1 cellular context compared by ENCODE assay signal in genomic region chr5:37840036-37840909, GRCh38.
A peak's percentile ranks its signal among the peaks of the same experiment; 100 is the strongest.
TF ChIP-seq lines count a peak whose summit lies in the region.

GDNF (minus strand) TSS chr5:37840041; CDS start chr5:37834796, 5,245 bp downstream.

TF ChIP-seq in HepG2, 621 proteins besides CTCF, POLR2A, EP300 and RAD21 (continued from another document and continues in another):
- TF ChIP-seq REST (IDR thresholded peaks at IDR 0.05; ENCODE audit: borderline replicate concordance in 1 of 2, low read depth in 1 of 2, low read length in 2 of 2) (no peak), STAT5B (CRISPR knock-in tag; IDR thresholded peaks at IDR 0.05) (no peak), ZNF746 (CRISPR knock-in tag; IDR thresholded peaks at IDR 0.05) (peak; percentile 35; the same call in 1 of the 2 replicates), CBX1 (IDR thresholded peaks at IDR 0.05; ENCODE audit: low read depth) (no peak), AKAP8 (CRISPR knock-in tag; IDR thresholded peaks at IDR 0.05) (no peak), ZNF577 (CRISPR knock-in tag; IDR thresholded peaks at IDR 0.05; ENCODE audit: borderline replicate concordance, low read depth) (no peak), ZNF510 (CRISPR knock-in tag; IDR thresholded peaks at IDR 0.05; ENCODE audit: low read depth) (no peak), IKZF4 (CRISPR knock-in tag; IDR thresholded peaks at IDR 0.05; ENCODE audit: borderline replicate concordance, low read depth, not compliant biosample characterization) (peak; percentile 76), ZNF850 (CRISPR knock-in tag; conservative IDR thresholded peaks at IDR 0.05) (no peak), RBAK (CRISPR knock-in tag; IDR thresholded peaks at IDR 0.05) (no peak), ARID5B (CRISPR knock-in tag; IDR thresholded peaks at IDR 0.05) (no peak; the same call in 1 of the 2 replicates), TEAD2 (CRISPR knock-in tag; IDR thresholded peaks at IDR 0.05) (peak; percentile 77; the same call in 1 of the 2 replicates), FOXP4 (CRISPR knock-in tag; IDR thresholded peaks at IDR 0.05) (no peak; the same call in 1 of the 2 replicates), ZNF605 (CRISPR knock-in tag; IDR thresholded peaks at IDR 0.05) (no peak), IRX3 (CRISPR knock-in tag; IDR thresholded peaks at IDR 0.05; ENCODE audit: borderline replicate concordance, low read depth) (no peak), ZNF33B (CRISPR knock-in tag; IDR thresholded peaks at IDR 0.05) (0 out of 2 replicates have a peak, but pooled peaks have one; percentile 58), ZNF891 (CRISPR knock-in tag; IDR thresholded peaks at IDR 0.05) (peak; percentile 79; the same call in 1 of the 2 replicates), ZNF644 (CRISPR knock-in tag; IDR thresholded peaks at IDR 0.05; ENCODE audit: low read depth) (no peak), ATRX (CRISPR knock-in tag; IDR thresholded peaks at IDR 0.05; ENCODE audit: borderline replicate concordance) (no peak), PCBP2 (optimal IDR thresholded peaks at IDR 0.05; ENCODE audit: low read depth, low read length, poor library complexity, severe bottlenecking) (no peak), ZNF10 (CRISPR knock-in tag; IDR thresholded peaks at IDR 0.05; ENCODE audit: borderline replicate concordance, low read depth) (no peak), ZNF143 (CRISPR knock-in tag; IDR thresholded peaks at IDR 0.05) (0 out of 2 replicates have a peak, but pooled peaks have one; percentile 48), ZNF280B (CRISPR knock-in tag; IDR thresholded peaks at IDR 0.05; ENCODE audit: borderline replicate concordance) (no peak), ZEB1 (IDR thresholded peaks at IDR 0.05; ENCODE audit: insufficient replicate concordance, low read depth) (no peak), PRDM4 (CRISPR knock-in tag; IDR thresholded peaks at IDR 0.05; ENCODE audit: borderline replicate concordance) (no peak), HNRNPH1 (optimal IDR thresholded peaks at IDR 0.05; ENCODE audit: low read depth, low read length) (no peak), PCBP1 (IDR thresholded peaks at IDR 0.05; ENCODE audit: borderline replicate concordance, low read depth, low read length) (no peak)
- TF ChIP-seq, protein P1, sequence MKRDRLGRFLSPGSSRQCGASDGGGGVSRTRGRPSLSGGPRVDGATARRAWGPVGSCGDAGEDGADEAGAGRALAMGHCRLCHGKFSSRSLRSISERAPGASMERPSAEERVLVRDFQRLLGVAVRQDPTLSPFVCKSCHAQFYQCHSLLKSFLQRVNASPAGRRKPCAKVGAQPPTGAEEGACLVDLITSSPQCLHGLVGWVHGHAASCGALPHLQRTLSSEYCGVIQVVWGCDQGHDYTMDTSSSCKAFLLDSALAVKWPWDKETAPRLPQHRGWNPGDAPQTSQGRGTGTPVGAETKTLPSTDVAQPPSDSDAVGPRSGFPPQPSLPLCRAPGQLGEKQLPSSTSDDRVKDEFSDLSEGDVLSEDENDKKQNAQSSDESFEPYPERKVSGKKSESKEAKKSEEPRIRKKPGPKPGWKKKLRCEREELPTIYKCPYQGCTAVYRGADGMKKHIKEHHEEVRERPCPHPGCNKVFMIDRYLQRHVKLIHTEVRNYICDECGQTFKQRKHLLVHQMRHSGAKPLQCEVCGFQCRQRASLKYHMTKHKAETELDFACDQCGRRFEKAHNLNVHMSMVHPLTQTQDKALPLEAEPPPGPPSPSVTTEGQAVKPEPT (CRISPR knock-in tag; IDR thresholded peaks at IDR 0.05; ENCODE audit: low read depth), result no peak
- TF ChIP-seq, protein P2, sequence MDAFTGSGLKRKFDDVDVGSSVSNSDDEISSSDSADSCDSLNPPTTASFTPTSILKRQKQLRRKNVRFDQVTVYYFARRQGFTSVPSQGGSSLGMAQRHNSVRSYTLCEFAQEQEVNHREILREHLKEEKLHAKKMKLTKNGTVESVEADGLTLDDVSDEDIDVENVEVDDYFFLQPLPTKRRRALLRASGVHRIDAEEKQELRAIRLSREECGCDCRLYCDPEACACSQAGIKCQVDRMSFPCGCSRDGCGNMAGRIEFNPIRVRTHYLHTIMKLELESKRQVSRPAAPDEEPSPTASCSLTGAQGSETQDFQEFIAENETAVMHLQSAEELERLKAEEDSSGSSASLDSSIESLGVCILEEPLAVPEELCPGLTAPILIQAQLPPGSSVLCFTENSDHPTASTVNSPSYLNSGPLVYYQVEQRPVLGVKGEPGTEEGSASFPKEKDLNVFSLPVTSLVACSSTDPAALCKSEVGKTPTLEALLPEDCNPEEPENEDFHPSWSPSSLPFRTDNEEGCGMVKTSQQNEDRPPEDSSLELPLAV (CRISPR knock-in tag; conservative IDR thresholded peaks at IDR 0.05; ENCODE audit: low read depth), result no peak
- TF ChIP-seq, protein P3, sequence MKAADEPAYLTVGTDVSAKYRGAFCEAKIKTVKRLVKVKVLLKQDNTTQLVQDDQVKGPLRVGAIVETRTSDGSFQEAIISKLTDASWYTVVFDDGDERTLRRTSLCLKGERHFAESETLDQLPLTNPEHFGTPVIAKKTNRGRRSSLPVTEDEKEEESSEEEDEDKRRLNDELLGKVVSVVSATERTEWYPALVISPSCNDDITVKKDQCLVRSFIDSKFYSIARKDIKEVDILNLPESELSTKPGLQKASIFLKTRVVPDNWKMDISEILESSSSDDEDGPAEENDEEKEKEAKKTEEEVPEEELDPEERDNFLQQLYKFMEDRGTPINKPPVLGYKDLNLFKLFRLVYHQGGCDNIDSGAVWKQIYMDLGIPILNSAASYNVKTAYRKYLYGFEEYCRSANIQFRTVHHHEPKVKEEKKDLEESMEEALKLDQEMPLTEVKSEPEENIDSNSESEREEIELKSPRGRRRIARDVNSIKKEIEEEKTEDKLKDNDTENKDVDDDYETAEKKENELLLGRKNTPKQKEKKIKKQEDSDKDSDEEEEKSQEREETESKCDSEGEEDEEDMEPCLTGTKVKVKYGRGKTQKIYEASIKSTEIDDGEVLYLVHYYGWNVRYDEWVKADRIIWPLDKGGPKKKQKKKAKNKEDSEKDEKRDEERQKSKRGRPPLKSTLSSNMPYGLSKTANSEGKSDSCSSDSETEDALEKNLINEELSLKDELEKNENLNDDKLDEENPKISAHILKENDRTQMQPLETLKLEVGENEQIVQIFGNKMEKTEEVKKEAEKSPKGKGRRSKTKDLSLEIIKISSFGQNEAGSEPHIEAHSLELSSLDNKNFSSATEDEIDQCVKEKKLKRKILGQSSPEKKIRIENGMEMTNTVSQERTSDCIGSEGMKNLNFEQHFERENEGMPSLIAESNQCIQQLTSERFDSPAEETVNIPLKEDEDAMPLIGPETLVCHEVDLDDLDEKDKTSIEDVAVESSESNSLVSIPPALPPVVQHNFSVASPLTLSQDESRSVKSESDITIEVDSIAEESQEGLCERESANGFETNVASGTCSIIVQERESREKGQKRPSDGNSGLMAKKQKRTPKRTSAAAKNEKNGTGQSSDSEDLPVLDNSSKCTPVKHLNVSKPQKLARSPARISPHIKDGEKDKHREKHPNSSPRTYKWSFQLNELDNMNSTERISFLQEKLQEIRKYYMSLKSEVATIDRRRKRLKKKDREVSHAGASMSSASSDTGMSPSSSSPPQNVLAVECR (CRISPR knock-in tag; IDR thresholded peaks at IDR 0.05; ENCODE audit: borderline replicate concordance), result no peak
- TF ChIP-seq, protein P4, sequence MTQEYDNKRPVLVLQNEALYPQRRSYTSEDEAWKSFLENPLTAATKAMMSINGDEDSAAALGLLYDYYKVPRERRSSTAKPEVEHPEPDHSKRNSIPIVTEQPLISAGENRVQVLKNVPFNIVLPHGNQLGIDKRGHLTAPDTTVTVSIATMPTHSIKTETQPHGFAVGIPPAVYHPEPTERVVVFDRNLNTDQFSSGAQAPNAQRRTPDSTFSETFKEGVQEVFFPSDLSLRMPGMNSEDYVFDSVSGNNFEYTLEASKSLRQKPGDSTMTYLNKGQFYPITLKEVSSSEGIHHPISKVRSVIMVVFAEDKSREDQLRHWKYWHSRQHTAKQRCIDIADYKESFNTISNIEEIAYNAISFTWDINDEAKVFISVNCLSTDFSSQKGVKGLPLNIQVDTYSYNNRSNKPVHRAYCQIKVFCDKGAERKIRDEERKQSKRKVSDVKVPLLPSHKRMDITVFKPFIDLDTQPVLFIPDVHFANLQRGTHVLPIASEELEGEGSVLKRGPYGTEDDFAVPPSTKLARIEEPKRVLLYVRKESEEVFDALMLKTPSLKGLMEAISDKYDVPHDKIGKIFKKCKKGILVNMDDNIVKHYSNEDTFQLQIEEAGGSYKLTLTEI (CRISPR knock-in tag; conservative IDR thresholded peaks at IDR 0.05), result no peak
